ENCODE assay signal across 15 cellular contexts in the genomic region with DNA sequence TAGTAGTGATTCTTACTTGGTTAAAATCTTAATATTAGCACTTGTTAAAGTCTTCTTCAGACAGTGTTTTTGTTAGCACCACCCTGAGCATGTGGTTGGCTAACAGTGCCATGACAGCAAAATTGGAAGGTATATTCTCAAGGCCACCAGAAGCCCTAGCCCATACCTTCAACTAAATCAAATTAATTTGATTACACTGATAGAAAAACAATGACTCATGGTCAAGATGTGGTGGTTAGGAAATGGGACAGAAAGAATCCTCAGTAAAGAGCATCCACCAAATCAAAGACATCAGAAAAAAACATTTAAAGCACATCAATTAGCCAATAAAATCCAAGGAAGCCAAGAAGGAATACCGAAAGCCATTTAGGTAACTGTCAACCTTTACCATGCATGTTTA.
"Had no signal": no experiment of that assay in that cellular context is flagged by ENCODE, and none has a peak within 500 bp of the region (broad histone marks: within the 10 kb centered on the region; RNA-seq: fewer than 3 reads in every experiment).

No MANE protein-coding gene starts in this region.

- DNase-seq: activated CD4-positive, CD25-positive, alpha-beta regulatory T cell treated with anti-CD3 and anti-CD28 coated beads, Interleukin-2, amount 50 U/mL, for 72 hours; activated CD8-positive, alpha-beta memory T cell treated with anti-CD3 and anti-CD28 coated beads, Interleukin-2, amount 10 ng/mL, durations not matched to agents 7 days and 5 days; activated naive CD4-positive, alpha-beta T cell; activated T-cell treated with anti-CD3 and anti-CD28 coated beads, Interleukin-2, amount 50 U/mL, for 48 hours; nucleus accumbens; stimulated activated CD4-positive, alpha-beta T cell treated with anti-CD3 and anti-CD28 coated beads, Interleukin-2, amount 100 ng/mL, for 48 hours; stimulated activated naive CD4-positive, alpha-beta T cell; T1000; transverse colon had no signal

- H3K4me1 ChIP-seq: vagina had no signal

- H3K4me3 Mint-ChIP-seq: activated CD8-positive, alpha-beta memory T cell treated with anti-CD3 and anti-CD28 coated beads, Interleukin-2, amount 10 ng/mL, durations not matched to agents 7 days and 5 days; nephron had no signal

- H3K36me3 ChIP-seq: cardiac muscle cell, transverse colon, vagina had no signal

- H2AFZ ChIP-seq: hepatocyte had no signal

- H3K27ac Mint-ChIP-seq: activated CD8-positive, alpha-beta memory T cell treated with anti-CD3 and anti-CD28 coated beads, Interleukin-2, amount 10 ng/mL, durations not matched to agents 7 days and 5 days; nephron had no signal

- H3K4me3 ChIP-seq: cardiac muscle cell, hepatocyte, transverse colon, vagina had no signal

- H3K27ac ChIP-seq: cardiac muscle cell, hepatocyte, transverse colon, vagina had no signal

- H3K9me3 ChIP-seq: transverse colon, vagina had no signal

- H3K4me2 ChIP-seq: hepatocyte had no signal

- H3K27me3 ChIP-seq: cardiac muscle cell, hepatocyte, transverse colon, vagina had no signal

- H3K27me3 Mint-ChIP-seq: activated CD8-positive, alpha-beta memory T cell treated with anti-CD3 and anti-CD28 coated beads, Interleukin-2, amount 10 ng/mL, durations not matched to agents 7 days and 5 days had no signal

- ATAC-seq: activated CD8-positive, alpha-beta memory T cell treated with anti-CD3 and anti-CD28 coated beads, Interleukin-2, amount 10 ng/mL, durations not matched to agents 7 days and 5 days; esophagus mucosa; left lobe of liver had no signal
